20 cellular contexts compared by ENCODE assay signal in the genomic region with DNA sequence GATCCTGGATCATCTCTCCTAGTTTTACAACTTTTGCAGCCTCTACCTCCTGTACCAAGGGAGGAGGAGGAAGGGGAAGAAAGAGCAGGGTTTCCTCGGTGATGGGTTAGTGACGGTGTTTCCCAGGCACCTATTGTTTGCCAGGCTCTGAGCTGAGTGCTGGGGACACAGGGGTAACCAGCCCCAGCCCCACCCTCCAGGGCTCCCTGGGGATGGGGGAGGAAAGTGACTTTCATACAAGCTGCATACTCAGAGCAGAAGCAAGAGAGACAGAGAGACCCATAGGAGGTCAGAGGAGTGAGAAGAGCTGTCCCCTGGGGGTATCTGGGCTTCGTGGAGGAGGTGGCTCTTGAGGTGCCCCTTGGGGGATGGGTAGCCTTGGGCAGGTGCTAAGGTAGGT.
DNase-seq lines count a peak whose midpoint lies in the region; ATAC-seq and TF ChIP-seq lines count a peak whose summit lies in the region.
"Had no signal": no experiment of that assay in that cellular context is flagged by ENCODE, and none has a peak within 500 bp of the region (broad histone marks: within the 10 kb centered on the region; RNA-seq: fewer than 3 reads in every experiment).

No MANE protein-coding gene starts in this region.

- TF ChIP-seq CTCF in GM06990 (IDR thresholded peaks at IDR 0.05; ENCODE audit: insufficient read depth, low read length, poor library complexity, severe bottlenecking) = no peak
- TF ChIP-seq CTCF in epithelial cell of esophagus (IDR thresholded peaks at IDR 0.05; ENCODE audit: insufficient read depth, low read depth, low read length, missing control alignments) = no peak

- peak; percentile 54 for ATAC-seq in GM19025 (IDR thresholded peaks at IDR 0.05; ENCODE audit: low read depth, unreplicated experiment)
- ATAC-seq in HG03108 (IDR thresholded peaks at IDR 0.05; ENCODE audit: unreplicated experiment) = peak; percentile 35
- ATAC-seq in GM19455 (IDR thresholded peaks at IDR 0.05; ENCODE audit: unreplicated experiment) = no peak
- no peak for ATAC-seq in HG02973 (IDR thresholded peaks at IDR 0.05; ENCODE audit: unreplicated experiment)
- ATAC-seq: activated T-helper 17 cell treated with anti-CD3 and anti-CD28 coated beads, Interleukin-2, amount 50 U/mL, for 72 hours; right lobe of liver had no signal

- peak; percentile 52 for DNase-seq in GM06990 (ENCODE audit: extremely low read depth, insufficient read length)
- peak; percentile 9 for DNase-seq in epithelial cell of esophagus (ENCODE audit: low read depth)
- no peak for DNase-seq in NCI-H446 (lab: John Stamatoyannopoulos, UW)
- DNase-seq: activated CD4-positive, CD25-positive, alpha-beta regulatory T cell treated with anti-CD3 and anti-CD28 coated beads, Interleukin-2, amount 50 U/mL, for 72 hours; dermis blood vessel endothelial cell; hypothalamus; IMR-90; islet precursor cell; NCI-H446 treated with DMSO at 0.1 percent for 48 hours; ovary; right lobe of liver; stimulated activated CD4-positive, alpha-beta T cell treated with anti-CD3 and anti-CD28 coated beads, Interleukin-15, amount 100 ng/mL, for 24 hours; stimulated activated naive CD4-positive, alpha-beta T cell had no signal

- no peaks in the 10 kb centered on the region for H3K36me3 ChIP-seq in GM06990 (ENCODE audit: control insufficient read depth, insufficient read depth, low read length)
- H3K36me3 ChIP-seq: adrenal gland, ovary, right lobe of liver, tibial nerve had no signal

- H3K4me3 ChIP-seq in GM06990 (replicated peaks; ENCODE audit: low read depth, low read length) (no peak overlapping the region), epithelial cell of esophagus (ENCODE audit: low read length) (no peak overlapping the region)
- H3K4me3 ChIP-seq: adrenal gland, ovary, right lobe of liver, tibial nerve had no signal

- peaks cover 2% of the 10 kb centered on the region for H3K27me3 ChIP-seq in GM06990 (replicated peaks; ENCODE audit: control insufficient read depth, insufficient read depth, low read length)
- H3K27me3 ChIP-seq: adrenal gland, ovary, right lobe of liver had no signal

Comparison
In these comparisons a context has a peak if more than half of its experiments do, and no peak if none do; other contexts are left out.
1. DNase-seq: peak in GM06990 (single experiment) and epithelial cell of esophagus (single experiment); none in NCI-H446 (0 of 2).
2. ATAC-seq: peak in GM19025 (single experiment) and HG03108 (single experiment); none in GM19455 (single experiment) and HG02973 (single experiment).